Comparison of ENCODE assay signal across 1 cellular context in the genomic region with DNA sequence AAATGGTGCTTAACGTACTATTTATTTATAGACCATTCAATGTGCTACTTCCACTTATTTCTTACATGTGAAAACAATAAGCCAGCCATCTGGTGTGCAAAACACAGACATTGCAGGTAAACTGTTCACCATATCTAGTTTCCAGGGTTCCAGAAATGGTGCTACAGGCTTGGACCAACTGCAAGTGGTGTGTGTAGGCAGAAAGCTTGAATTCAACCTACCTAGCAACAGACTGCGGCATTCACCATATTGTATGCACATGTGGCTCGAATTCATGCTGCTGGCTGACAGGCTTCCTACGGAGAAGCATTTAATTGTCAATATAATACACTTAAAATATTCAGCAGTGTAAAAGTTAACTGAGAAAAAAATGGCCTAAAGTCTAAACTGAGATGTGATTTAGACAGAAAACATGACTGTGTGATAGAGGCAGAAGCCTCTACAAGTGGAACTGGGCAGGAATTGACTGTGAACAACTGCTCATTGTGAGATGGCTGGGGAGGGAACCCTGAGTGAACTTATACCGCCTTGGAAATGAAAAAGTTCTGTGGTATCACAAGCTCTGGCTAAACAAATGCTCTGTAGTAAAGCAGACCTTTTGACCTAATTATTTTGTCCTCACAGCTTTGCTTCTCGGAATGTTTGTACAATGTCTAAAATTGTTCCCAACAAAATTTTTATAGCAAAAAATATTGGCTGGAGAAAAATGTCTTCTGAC.
TF ChIP-seq lines count a peak whose summit lies in the region.

No MANE protein-coding gene starts in this region.

TF ChIP-seq in GM23338, 12 proteins besides CTCF, POLR2A, EP300 and RAD21 (continued from another document):
- TF ChIP-seq ZNF462 (CRISPR knock-in tag; IDR thresholded peaks at IDR 0.05) = no peak
- TF ChIP-seq ETS1 (IDR thresholded peaks at IDR 0.05) = no peak
TF ChIP-seq in GM23338: peak in this region for 0.
